In genomic region chr2:203500951-203501350, GRCh38 we compare ENCODE assay signal across 25 cellular contexts. TPM values are rescaled to one million over a fixed set of nuclear protein-coding genes. Genes with fewer than 3 reads are reported as not detected.
DNase-seq lines count a peak whose midpoint lies in the region; ATAC-seq, FAIRE-seq and TF ChIP-seq lines count a peak whose summit lies in the region.
"Had no signal": no experiment of that assay in that cellular context is flagged by ENCODE, and none has a peak within 500 bp of the region (broad histone marks: within the 10 kb centered on the region; RNA-seq: fewer than 3 reads in every experiment).

No MANE protein-coding gene starts in this region.

- TF ChIP-seq CTCF in OCI-LY7 (conservative IDR thresholded peaks at IDR 0.05; ENCODE audit: low read length) = no peak

- H3K9me3 ChIP-seq in OCI-LY7 (ENCODE audit: low read length) = peaks cover 15% of the 10 kb centered on the region
- H3K9me3 ChIP-seq: esophagus muscularis mucosa, gastroesophageal sphincter, thoracic aorta had no signal

- no peaks in the 10 kb centered on the region for H4K20me1 ChIP-seq in OCI-LY7 (ENCODE audit: insufficient read depth, low read length)

- intact Hi-C loops in OCI-LY7 (cut with micrococcal nuclease; ENCODE audit: unreplicated experiment) = no loop called here
- intact Hi-C loops in dendritic cell treated with granulocyte-macrophage colony-stimulating factor and Interleukin-4, amounts not matched to agents 40 ng/mL and 50 ng/mL, for 4 days (cut with micrococcal nuclease) = no loop called here

- peaks cover 33% of the 10 kb centered on the region for H3K4me1 ChIP-seq in OCI-LY7 (ENCODE audit: insufficient read depth, low read length, poor library complexity, severe bottlenecking)
- H3K4me1 ChIP-seq: parathyroid adenoma, SJCRH30 had no signal

- peak overlapping the region; percentile 52 for H3K27ac ChIP-seq in OCI-LY7 (ENCODE audit: low read depth, low read length, poor library complexity, severe bottlenecking)
- H3K27ac ChIP-seq: esophagus muscularis mucosa, gastroesophageal sphincter, parathyroid adenoma, SJCRH30, thoracic aorta had no signal

- no peaks in the 10 kb centered on the region for H3K27me3 Mint-ChIP-seq in dendritic cell treated with granulocyte-macrophage colony-stimulating factor and Interleukin-4, amounts not matched to agents 40 ng/mL and 50 ng/mL, for 4 days
- no peaks in the 10 kb centered on the region for H3K27me3 Mint-ChIP-seq in activated T-helper 17 cell treated with anti-CD3 and anti-CD28 coated beads, Interleukin-2, amount 50 U/mL, for 72 hours
- H3K27me3 Mint-ChIP-seq: activated CD4-positive, alpha-beta memory T cell treated with anti-CD3 and anti-CD28 coated beads, Interleukin-2, amount 10 ng/mL, durations not matched to agents 7 days and 5 days; activated T-cell treated with anti-CD3 and anti-CD28 coated beads, Interleukin-2, amount 50 U/mL, for 24 hours had no signal

- peaks cover 21% of the 10 kb centered on the region for H3K9me3 Mint-ChIP-seq in dendritic cell treated with granulocyte-macrophage colony-stimulating factor and Interleukin-4, amounts not matched to agents 40 ng/mL and 50 ng/mL, for 4 days
- H3K9me3 Mint-ChIP-seq in activated T-helper 17 cell treated with anti-CD3 and anti-CD28 coated beads, Interleukin-2, amount 50 U/mL, for 72 hours = no peaks in the 10 kb centered on the region
- H3K9me3 Mint-ChIP-seq: natural killer cell; stimulated activated effector memory CD8-positive, alpha-beta T cell treated with anti-CD3 and anti-CD28 coated beads, Interleukin-12 subunit alpha, Interleukin-12 subunit beta, amount 100 ng/mL, for 72 hours; T-helper 2 cell treated with Interferon-gamma antibody and Interleukin-4, amounts not matched to agents 5 μg/mL and 100 μg/mL, for 36 hours had no signal

- H3K4me3 Mint-ChIP-seq in dendritic cell treated with granulocyte-macrophage colony-stimulating factor and Interleukin-4, amounts not matched to agents 40 ng/mL and 50 ng/mL, for 4 days = no peak overlapping the region
- no peak overlapping the region for H3K4me3 Mint-ChIP-seq in activated T-helper 17 cell treated with anti-CD3 and anti-CD28 coated beads, Interleukin-2, amount 50 U/mL, for 72 hours
- H3K4me3 Mint-ChIP-seq: activated CD4-positive, alpha-beta memory T cell treated with anti-CD3 and anti-CD28 coated beads, Interleukin-2, amount 10 ng/mL, durations not matched to agents 7 days and 5 days; activated T-cell treated with anti-CD3 and anti-CD28 coated beads, Interleukin-2, amount 50 U/mL, for 24 hours; natural killer cell; stimulated activated effector memory CD8-positive, alpha-beta T cell treated with anti-CD3 and anti-CD28 coated beads, Interleukin-12 subunit alpha, Interleukin-12 subunit beta, amount 100 ng/mL, for 72 hours; T-helper 2 cell treated with Interferon-gamma antibody and Interleukin-4, amounts not matched to agents 5 μg/mL and 100 μg/mL, for 36 hours had no signal

- H3K79me2 ChIP-seq in OCI-LY7 (ENCODE audit: insufficient read depth, low read depth, low read length) = peaks cover 55% of the 10 kb centered on the region; the same call in 1 of the 2 replicates

- H3K9me2 ChIP-seq in OCI-LY7 (ENCODE audit: insufficient read depth, low read length) = no peaks in the 10 kb centered on the region

- CTCF ChIA-PET in OCI-LY7 (lab: Charles Lee; ENCODE audit: unreplicated experiment) = no interaction called here

- H3K36me3 Mint-ChIP-seq in dendritic cell treated with granulocyte-macrophage colony-stimulating factor and Interleukin-4, amounts not matched to agents 40 ng/mL and 50 ng/mL, for 4 days (ENCODE audit: low read depth) = peaks cover 28% of the 10 kb centered on the region
- H3K36me3 Mint-ChIP-seq in activated T-helper 17 cell treated with anti-CD3 and anti-CD28 coated beads, Interleukin-2, amount 50 U/mL, for 72 hours (ENCODE audit: low read depth) = no peaks in the 10 kb centered on the region
- H3K36me3 Mint-ChIP-seq: natural killer cell; stimulated activated effector memory CD8-positive, alpha-beta T cell treated with anti-CD3 and anti-CD28 coated beads, Interleukin-12 subunit alpha, Interleukin-12 subunit beta, amount 100 ng/mL, for 72 hours had no signal

- in situ Hi-C loops in ACHN (cut with HindIII; ENCODE audit: low pct_ligation_motif_present, low pct_unique_long_range_greater_than_20kb, low sequenced_read_pairs) = no loop called here

- H3K36me3 ChIP-seq in OCI-LY7 (ENCODE audit: insufficient read depth, low read length) = peaks cover 16% of the 10 kb centered on the region
- H3K36me3 ChIP-seq: gastroesophageal sphincter, thoracic aorta had no signal

- peak; percentile 28 for FAIRE-seq in GM19239 (lab: Jason Lieb, UNC)
- FAIRE-seq: H54 had no signal

- DNase-seq in Ammon's horn (ENCODE audit: low spot score) (peak; percentile 18), GM19239 (ENCODE audit: insufficient read length, low spot score) (no peak), OCI-LY7 (ENCODE audit: low spot score) (peak; percentile 30), ACHN (no peak), SHP77 treated with DMSO at 0.1 percent for 48 hours (lab: John Stamatoyannopoulos, UW) (no peak)
- DNase-seq: activated CD4-positive, alpha-beta memory T cell treated with anti-CD3 and anti-CD28 coated beads, Interleukin-2, amount 10 ng/mL, durations not matched to agents 7 days and 5 days; activated naive CD4-positive, alpha-beta T cell treated with anti-CD3 and anti-CD28 coated beads, Interleukin-2, amount 50 U/mL, for 16 hours; activated T-cell treated with anti-CD3 and anti-CD28 coated beads, Interleukin-2, amount 50 U/mL, for 24 hours; cerebellar nuclear complex; DMS79; effector CD8-positive, alpha-beta T cell; natural killer cell; NCI-H1417 treated with DMSO at 0.1 percent for 48 hours; NCI-H526; SJCRH30 had no signal

- H3K27ac Mint-ChIP-seq in dendritic cell treated with granulocyte-macrophage colony-stimulating factor and Interleukin-4, amounts not matched to agents 40 ng/mL and 50 ng/mL, for 4 days = peak overlapping the region; percentile 45
- no peak overlapping the region for H3K27ac Mint-ChIP-seq in activated T-helper 17 cell treated with anti-CD3 and anti-CD28 coated beads, Interleukin-2, amount 50 U/mL, for 72 hours
- H3K27ac Mint-ChIP-seq: activated CD4-positive, alpha-beta memory T cell treated with anti-CD3 and anti-CD28 coated beads, Interleukin-2, amount 10 ng/mL, durations not matched to agents 7 days and 5 days; activated T-cell treated with anti-CD3 and anti-CD28 coated beads, Interleukin-2, amount 50 U/mL, for 24 hours; natural killer cell; stimulated activated effector memory CD8-positive, alpha-beta T cell treated with anti-CD3 and anti-CD28 coated beads, Interleukin-12 subunit alpha, Interleukin-12 subunit beta, amount 100 ng/mL, for 72 hours; T-helper 2 cell treated with Interferon-gamma antibody and Interleukin-4, amounts not matched to agents 5 μg/mL and 100 μg/mL, for 36 hours had no signal

- H3K4me2 ChIP-seq in OCI-LY7 (ENCODE audit: low read length) = peak overlapping the region; percentile 65

- H3K4me3 ChIP-seq in OCI-LY7 (ENCODE audit: low read depth, low read length, poor library complexity, severe bottlenecking) = peak overlapping the region; percentile 31
- H3K4me3 ChIP-seq: esophagus muscularis mucosa, gastroesophageal sphincter, SJCRH30, thoracic aorta had no signal

- ATAC-seq in GM21576 (IDR thresholded peaks at IDR 0.05; ENCODE audit: unreplicated experiment) = no peak
- ATAC-seq in activated T-helper 17 cell treated with anti-CD3 and anti-CD28 coated beads, Interleukin-2, amount 50 U/mL, for 72 hours (replicated peaks) = no peak
- ATAC-seq: gastroesophageal sphincter; natural killer cell; stimulated activated effector memory CD8-positive, alpha-beta T cell treated with anti-CD3 and anti-CD28 coated beads, Interleukin-12 subunit alpha, Interleukin-12 subunit beta, amount 100 ng/mL, for 72 hours had no signal

- POLR2A ChIA-PET in OCI-LY7 (lab: Charles Lee) = interaction anchor here (0.6 to 1.2 kb wide), 8 partner anchors 10 to 837 kb away, joined by 3 to 6 read pairs (median 3); no protein-coding TSS in a partner anchor

- BruUV-seq in OCI-LY7 (replicated peaks; lab: Mats Ljungman, UMichigan) = no TSS peak

- H2AFZ ChIP-seq in OCI-LY7 (ENCODE audit: low read length) = no peak overlapping the region
- H2AFZ ChIP-seq: parathyroid adenoma had no signal

- peaks cover 29% of the 10 kb centered on the region for H3K4me1 Mint-ChIP-seq in dendritic cell treated with granulocyte-macrophage colony-stimulating factor and Interleukin-4, amounts not matched to agents 40 ng/mL and 50 ng/mL, for 4 days (ENCODE audit: low read depth)
- H3K4me1 Mint-ChIP-seq in activated T-helper 17 cell treated with anti-CD3 and anti-CD28 coated beads, Interleukin-2, amount 50 U/mL, for 72 hours = peaks cover 17% of the 10 kb centered on the region
- H3K4me1 Mint-ChIP-seq: activated CD4-positive, alpha-beta memory T cell treated with anti-CD3 and anti-CD28 coated beads, Interleukin-2, amount 10 ng/mL, durations not matched to agents 7 days and 5 days; natural killer cell; stimulated activated effector memory CD8-positive, alpha-beta T cell treated with anti-CD3 and anti-CD28 coated beads, Interleukin-12 subunit alpha, Interleukin-12 subunit beta, amount 100 ng/mL, for 72 hours had no signal

RNA-seq across cellular contexts. Expression of gene RAPH1, which starts 34.1 kb away (rescaled TPM):
- total RNA-seq in OCI-LY7 (2014; rRNA removed; shearing (Covaris generic)) = 4.0 and 4.5 TPM in 2 replicates
- 16.9 and 21.5 TPM in 2 replicates for total RNA-seq in OCI-LY7 (2022)
- total RNA-seq in activated T-helper 17 cell treated with anti-CD3 and anti-CD28 coated beads, Interleukin-2, amount 50 U/mL, for 72 hours = 10 to 100 TPM; 10.4 to 13.5 TPM

Comparison
In these comparisons a context has a peak if more than half of its experiments do, and no peak if none do; other contexts are left out.
1. DNase-seq: peak in Ammon's horn (single experiment) and OCI-LY7 (single experiment); none in GM19239 (single experiment), ACHN (single experiment) and SHP77 treated with DMSO at 0.1 percent for 48 hours (single experiment).